Comparison of ENCODE assay signal across 15 cellular contexts in genomic region chr5:150604894-150605440, GRCh38. TPM values are rescaled to one million over a fixed set of nuclear protein-coding genes. Genes with fewer than 3 reads are reported as not detected.
"Had no signal": no experiment of that assay in that cellular context is flagged by ENCODE, and none has a peak within 500 bp of the region (broad histone marks: within the 10 kb centered on the region; RNA-seq: fewer than 3 reads in every experiment).

No MANE protein-coding gene starts in this region.

- H3K9me3 ChIP-seq: esophagus squamous epithelium, sigmoid colon had no signal

- H3K27ac ChIP-seq: esophagus squamous epithelium, sigmoid colon, VCaP had no signal

- H3K9me3 Mint-ChIP-seq: activated CD4-positive, alpha-beta memory T cell treated with anti-CD3 and anti-CD28 coated beads for 36 hours; activated naive CD8-positive, alpha-beta T cell treated with anti-CD3 and anti-CD28 coated beads for 36 hours; T-cell had no signal

- H3K27me3 Mint-ChIP-seq: activated CD4-positive, alpha-beta memory T cell treated with anti-CD3 and anti-CD28 coated beads for 36 hours; activated naive CD8-positive, alpha-beta T cell treated with anti-CD3 and anti-CD28 coated beads for 36 hours; T-cell had no signal

- H3K27me3 ChIP-seq: esophagus squamous epithelium, sigmoid colon had no signal

- H3K36me3 Mint-ChIP-seq: activated CD4-positive, alpha-beta memory T cell treated with anti-CD3 and anti-CD28 coated beads for 36 hours; activated naive CD8-positive, alpha-beta T cell treated with anti-CD3 and anti-CD28 coated beads for 36 hours; T-cell had no signal

- DNase-seq: activated CD4-positive, alpha-beta memory T cell treated with anti-CD3 and anti-CD28 coated beads for 36 hours; activated gamma-delta T cell treated with Interleukin-2 at 50 U/mL for 16 hours; activated naive CD8-positive, alpha-beta T cell treated with anti-CD3 and anti-CD28 coated beads for 36 hours; activated T-cell treated with anti-CD3 and anti-CD28 coated beads, Interleukin-2, amount 50 U/mL, for 48 hours; esophagus squamous epithelium; foreskin fibroblast; islet precursor cell; midbrain; sigmoid colon; stimulated activated CD4-positive, alpha-beta T cell treated with anti-CD3 and anti-CD28 coated beads, Interleukin-4, amount 100 ng/mL, for 1 hour; stimulated activated CD8-positive, alpha-beta memory T cell treated with anti-CD3 and anti-CD28 coated beads, Interleukin-4, amount 100 ng/mL, for 48 hours; stimulated activated naive CD8-positive, alpha-beta T cell treated with anti-CD3 and anti-CD28 coated beads, Interleukin-15, Interleukin-2, amounts not matched to agents 100 U/mL and 50 U/mL, for 24 hours; T-cell had no signal

- H3K4me3 ChIP-seq: esophagus squamous epithelium, sigmoid colon had no signal

- H3K4me3 Mint-ChIP-seq: activated CD4-positive, alpha-beta memory T cell treated with anti-CD3 and anti-CD28 coated beads for 36 hours; activated naive CD8-positive, alpha-beta T cell treated with anti-CD3 and anti-CD28 coated beads for 36 hours; T-cell had no signal

- H3K4me1 Mint-ChIP-seq: activated naive CD8-positive, alpha-beta T cell treated with anti-CD3 and anti-CD28 coated beads for 36 hours; T-cell had no signal

- ATAC-seq: stimulated activated naive CD8-positive, alpha-beta T cell treated with anti-CD3 and anti-CD28 coated beads, Interleukin-15, Interleukin-2, amounts not matched to agents 100 U/mL and 50 U/mL, for 24 hours; T-cell had no signal

- H3K27ac Mint-ChIP-seq: activated CD4-positive, alpha-beta memory T cell treated with anti-CD3 and anti-CD28 coated beads for 36 hours; activated naive CD8-positive, alpha-beta T cell treated with anti-CD3 and anti-CD28 coated beads for 36 hours; T-cell had no signal

- H3K36me3 ChIP-seq: esophagus squamous epithelium, sigmoid colon had no signal

RNA-seq across cellular contexts. Expression of gene MYOZ3, which starts 56.1 kb away (rescaled TPM):
- total RNA-seq: bronchial epithelial cell, T-cell had no signal
